ENCODE assay signal across 19 cellular contexts in genomic region chr15:67911727-67912126, GRCh38.
DNase-seq lines count a peak whose midpoint lies in the region; ATAC-seq and TF ChIP-seq lines count a peak whose summit lies in the region.
"Had no signal": no experiment of that assay in that cellular context is flagged by ENCODE, and none has a peak within 500 bp of the region (broad histone marks: within the 10 kb centered on the region; RNA-seq: fewer than 3 reads in every experiment).

No MANE protein-coding gene starts in this region.

- H3K4me1 Mint-ChIP-seq in glutamatergic neuron (ENCODE audit: low read depth, unreplicated experiment), result peaks cover 28% of the 10 kb centered on the region

- H3K4me3 ChIP-seq in ascending aorta, result no peak overlapping the region
- H3K4me3 ChIP-seq: PC-9 had no signal

- peaks cover 0 to 13% of the 10 kb centered on the region in 2 donors for H3K9me3 ChIP-seq in ascending aorta

- no peak overlapping the region for H3K4me3 Mint-ChIP-seq in glutamatergic neuron (ENCODE audit: unreplicated experiment)
- H3K4me3 Mint-ChIP-seq: T-helper 2 cell treated with Interferon-gamma antibody and Interleukin-4, amounts not matched to agents 5 μg/mL and 100 μg/mL, for 36 hours had no signal

- intact Hi-C loops in ascending aorta (cut with DNase I), result loop anchor here (10.0 kb wide), 1 partner anchor 47 kb away; no protein-coding TSS in a partner anchor

- H3K36me3 ChIP-seq in ascending aorta, result no peaks in the 10 kb centered on the region

- no peaks in the 10 kb centered on the region for H3K27me3 ChIP-seq in ascending aorta

- in situ Hi-C loops in GM13977 (cut with MboI; ENCODE audit: low pct_unique_long_range_greater_than_20kb, low sequenced_read_pairs, unreplicated experiment), result no loop called here

- peaks cover 2% of the 10 kb centered on the region for H3K9me3 Mint-ChIP-seq in glutamatergic neuron (ENCODE audit: unreplicated experiment)

- no peaks in the 10 kb centered on the region for H3K27me3 Mint-ChIP-seq in glutamatergic neuron (ENCODE audit: unreplicated experiment)

- H3K27ac ChIP-seq in ascending aorta, result peak overlapping the region; percentile 36 to 48
- H3K27ac ChIP-seq: PC-9 had no signal

- TF ChIP-seq CTCF in GM13977 (IDR thresholded peaks at IDR 0.05; ENCODE audit: extremely low read depth, insufficient read depth, missing control alignments) (no peak), GM20000 (IDR thresholded peaks at IDR 0.05; ENCODE audit: extremely low read depth, missing control alignments) (no peak), ascending aorta (IDR thresholded peaks at IDR 0.05) (no peak), glutamatergic neuron (IDR thresholded peaks at IDR 0.05; ENCODE audit: partially characterized antibody, unreplicated experiment) (no peak)

- H3K4me1 ChIP-seq in ascending aorta, result peaks cover 4 to 31% of the 10 kb centered on the region in 2 donors

- no peak overlapping the region for H3K27ac Mint-ChIP-seq in glutamatergic neuron (ENCODE audit: unreplicated experiment)
- H3K27ac Mint-ChIP-seq: T-helper 2 cell treated with Interferon-gamma antibody and Interleukin-4, amounts not matched to agents 5 μg/mL and 100 μg/mL, for 36 hours had no signal

- DNase-seq in GM13977 (ENCODE audit: low spot score), result peak; percentile 42
- DNase-seq in GM20000 (ENCODE audit: low spot score), result peak; percentile 28
- DNase-seq in ascending aorta (ENCODE audit: low spot score in 2 of 2), result no peak
- DNase-seq in NCI-H128 (lab: John Stamatoyannopoulos, UW; ENCODE audit: unreplicated experiment), result no peak
- no peak for DNase-seq in glutamatergic neuron
- no peak for DNase-seq in NCI-H1694 (lab: John Stamatoyannopoulos, UW)
- DNase-seq: C1 segment of cervical spinal cord, GDM1, H7, IMR-90, Kasumi-1, NCI-H1105, NCI-H1930, NCI-H2171 treated with DMSO at 0.1 percent for 48 hours, NCI-H774, PC-9 had no signal

- peaks cover 5% of the 10 kb centered on the region for H3K36me3 Mint-ChIP-seq in glutamatergic neuron (ENCODE audit: unreplicated experiment)

- ATAC-seq in HG03095 (IDR thresholded peaks at IDR 0.05; ENCODE audit: unreplicated experiment) (peak; percentile 60), HG03196 (IDR thresholded peaks at IDR 0.05; ENCODE audit: unreplicated experiment) (no peak)

Comparison
In these comparisons a context has a peak if more than half of its experiments do, and no peak if none do; other contexts are left out.
1. DNase-seq: peak in GM13977 (single experiment) and GM20000 (single experiment); none in ascending aorta (0 of 2), NCI-H128 (single experiment), glutamatergic neuron (single experiment) and NCI-H1694 (single experiment).